Comparison of ENCODE assay signal across 22 cellular contexts in the genomic region with DNA sequence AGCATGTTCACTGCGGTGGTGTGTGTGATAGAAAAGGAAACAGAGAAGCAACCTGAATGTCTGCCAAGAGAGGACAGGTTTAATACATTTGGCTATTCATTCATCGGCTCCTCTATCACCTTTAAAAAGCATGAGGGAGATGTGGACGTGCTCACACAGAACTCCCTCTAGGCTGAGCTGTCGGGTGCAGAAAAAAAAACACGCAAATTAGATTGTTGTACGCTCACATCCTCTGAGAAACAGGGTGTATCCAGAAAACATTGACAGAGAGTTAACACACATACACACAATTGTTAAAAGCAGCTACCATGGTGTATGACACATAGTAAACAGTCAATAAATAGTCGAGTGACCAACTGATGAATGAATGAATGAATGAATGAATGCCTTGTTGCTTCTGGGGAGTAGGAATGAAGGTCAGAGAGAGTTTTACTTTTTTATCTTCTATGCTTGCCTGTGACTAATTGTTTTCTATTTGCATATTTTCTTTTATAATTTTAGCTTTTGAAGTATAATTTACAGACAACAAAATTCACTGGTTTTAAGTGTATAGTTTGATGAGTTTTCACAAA. TPM values are rescaled to one million over a fixed set of nuclear protein-coding genes. Genes with fewer than 3 reads are reported as not detected.
DNase-seq lines count a peak whose midpoint lies in the region; ATAC-seq, FAIRE-seq and TF ChIP-seq lines count a peak whose summit lies in the region.
"Had no signal": no experiment of that assay in that cellular context is flagged by ENCODE, and none has a peak within 500 bp of the region (broad histone marks: within the 10 kb centered on the region; RNA-seq: fewer than 3 reads in every experiment).

No MANE protein-coding gene starts in this region.

- H4K20me1 ChIP-seq in SK-N-SH (ENCODE audit: insufficient read depth), result no peaks in the 10 kb centered on the region

- H3K36me3 Mint-ChIP-seq in nephron (ENCODE audit: low read depth), result no peaks in the 10 kb centered on the region

- H3K9me3 Mint-ChIP-seq in nephron, result no peaks in the 10 kb centered on the region

- H3K27ac ChIP-seq in SK-N-SH (ENCODE audit: low read depth in 2 of 2, low read length in 1 of 2), result no peak overlapping the region
- H3K27ac ChIP-seq: HL-60 had no signal

- no peaks in the 10 kb centered on the region for H3K27me3 ChIP-seq in SK-N-SH (ENCODE audit: insufficient read depth)

- POLR2A ChIA-PET in SK-N-SH (lab: Yijun Ruan, JAX), result no interaction called here

- WGBS in SK-N-SH (ENCODE audit: low lambda C conversion rate), result 58% methylated on average over 7 of the region's 7 CpGs

- TF ChIP-seq CTCF in SK-N-SH (IDR thresholded peaks at IDR 0.05) (no peak), nephron (IDR thresholded peaks at IDR 0.05; ENCODE audit: unreplicated experiment in 3 of 3) (no peak)

- no peak overlapping the region for H3K4me3 ChIP-seq in SK-N-SH (ENCODE audit: low read depth in 2 of 2, low read length in 1 of 2)

- no peaks in the 10 kb centered on the region for H3K9me2 ChIP-seq in SK-N-SH

- H3K4me1 Mint-ChIP-seq in nephron, result peaks cover 25% of the 10 kb centered on the region

- H3K4me1 ChIP-seq in SK-N-SH (ENCODE audit: control insufficient read depth in 1 of 2, insufficient read depth in 2 of 2, low read depth in 1 of 2, low read length in 1 of 2), result peaks cover 0 to 13% of the 10 kb centered on the region in 2 experiments; a peak in 1 of 4 replicates

- H3K4me3 Mint-ChIP-seq in nephron, result no peak overlapping the region

- no peaks in the 10 kb centered on the region for H3K79me2 ChIP-seq in SK-N-SH (ENCODE audit: insufficient read depth)

- no peak overlapping the region for H3K4me2 ChIP-seq in SK-N-SH

- H2AFZ ChIP-seq in SK-N-SH (ENCODE audit: low read depth), result no peak overlapping the region

- H3F3A ChIP-seq in SK-N-SH (replicated peaks; ENCODE audit: insufficient read depth), result no peaks in the 10 kb centered on the region

- H3K9ac ChIP-seq in SK-N-SH, result no peak overlapping the region

- FAIRE-seq in endometrium (lab: Jason Lieb, UNC), result peak; percentile 91
- FAIRE-seq: D721Med, G401.6, H1 had no signal

- peak; percentile 14 for TF ChIP-seq RAD21 in SK-N-SH (IDR thresholded peaks at IDR 0.05; ENCODE audit: low read length)

- H3K36me3 ChIP-seq in SK-N-SH (replicated peaks in 1 of 2; ENCODE audit: control insufficient read depth in 1 of 2, insufficient read depth in 2 of 2, low read length in 1 of 2), result no peaks in the 10 kb centered on the region

- H3K27ac Mint-ChIP-seq in nephron, result peak overlapping the region in 2 of 3 experiments; percentile 9 to 11

- peaks cover 37% of the 10 kb centered on the region for H3K27me3 Mint-ChIP-seq in nephron (ENCODE audit: low read depth)

- TF ChIP-seq EP300 in SK-N-SH (IDR thresholded peaks at IDR 0.05; ENCODE audit: borderline replicate concordance in 1 of 2, low read depth in 1 of 2, low read length in 1 of 2), result no peak

- DNase-seq in SK-N-SH (no peak), RPMI8226 (peak; percentile 24), kidney tubule cell (ENCODE audit: low spot score) (no peak)
- DNase-seq: HCEC 1CT, Karpas-422, NCI-H1092 treated with DMSO at 0.1 percent for 48 hours, NCI-H1436, NCI-H187, NCI-H446, NCI-H524 treated with DMSO at 0.1 percent for 48 hours, NCI-H774, SHP77 treated with DMSO at 0.1 percent for 48 hours had no signal

- no peaks in the 10 kb centered on the region for H3K9me3 ChIP-seq in SK-N-SH

- CTCF ChIA-PET in SK-N-SH (lab: Yijun Ruan, JAX), result interaction anchor here (1.1 to 2.2 kb wide), 4 partner anchors 13 to 145 kb away, joined by 3 to 8 read pairs (median 4); partner anchors contain the start of gene FAM222A

- ATAC-seq in SK-N-SH treated with all-trans-retinoic acid at 6 μM for 48 hours, result no peak
- no peak for ATAC-seq in HG03280 (IDR thresholded peaks at IDR 0.05; ENCODE audit: unreplicated experiment)
- no peak for ATAC-seq in GM21825 (IDR thresholded peaks at IDR 0.05; ENCODE audit: unreplicated experiment)
- ATAC-seq: Panc1 had no signal

TF ChIP-seq in SK-N-SH, 30 proteins besides CTCF, POLR2A, EP300 and RAD21:
- TF ChIP-seq MEF2A (IDR thresholded peaks at IDR 0.05; ENCODE audit: borderline replicate concordance, low read depth) (no peak), NRF1 (IDR thresholded peaks at IDR 0.05; ENCODE audit: low read depth, low read length) (no peak), TCF12 (IDR thresholded peaks at IDR 0.05) (no peak)

TF ChIP-seq in SK-N-SH treated with all-trans-retinoic acid at 6 μM for 48 hours, 23 proteins besides CTCF, POLR2A, EP300 and RAD21 (continues in another document):
- TF ChIP-seq PPARA (CRISPR knock-in tag; IDR thresholded peaks at IDR 0.05; ENCODE audit: borderline replicate concordance), result no peak
- no peak for TF ChIP-seq RARB (CRISPR knock-in tag; IDR thresholded peaks at IDR 0.05)
- no peak for TF ChIP-seq ISL1 (CRISPR knock-in tag; IDR thresholded peaks at IDR 0.05)
- no peak for TF ChIP-seq OSR1 (CRISPR knock-in tag; IDR thresholded peaks at IDR 0.05)
- TF ChIP-seq, protein P1, sequence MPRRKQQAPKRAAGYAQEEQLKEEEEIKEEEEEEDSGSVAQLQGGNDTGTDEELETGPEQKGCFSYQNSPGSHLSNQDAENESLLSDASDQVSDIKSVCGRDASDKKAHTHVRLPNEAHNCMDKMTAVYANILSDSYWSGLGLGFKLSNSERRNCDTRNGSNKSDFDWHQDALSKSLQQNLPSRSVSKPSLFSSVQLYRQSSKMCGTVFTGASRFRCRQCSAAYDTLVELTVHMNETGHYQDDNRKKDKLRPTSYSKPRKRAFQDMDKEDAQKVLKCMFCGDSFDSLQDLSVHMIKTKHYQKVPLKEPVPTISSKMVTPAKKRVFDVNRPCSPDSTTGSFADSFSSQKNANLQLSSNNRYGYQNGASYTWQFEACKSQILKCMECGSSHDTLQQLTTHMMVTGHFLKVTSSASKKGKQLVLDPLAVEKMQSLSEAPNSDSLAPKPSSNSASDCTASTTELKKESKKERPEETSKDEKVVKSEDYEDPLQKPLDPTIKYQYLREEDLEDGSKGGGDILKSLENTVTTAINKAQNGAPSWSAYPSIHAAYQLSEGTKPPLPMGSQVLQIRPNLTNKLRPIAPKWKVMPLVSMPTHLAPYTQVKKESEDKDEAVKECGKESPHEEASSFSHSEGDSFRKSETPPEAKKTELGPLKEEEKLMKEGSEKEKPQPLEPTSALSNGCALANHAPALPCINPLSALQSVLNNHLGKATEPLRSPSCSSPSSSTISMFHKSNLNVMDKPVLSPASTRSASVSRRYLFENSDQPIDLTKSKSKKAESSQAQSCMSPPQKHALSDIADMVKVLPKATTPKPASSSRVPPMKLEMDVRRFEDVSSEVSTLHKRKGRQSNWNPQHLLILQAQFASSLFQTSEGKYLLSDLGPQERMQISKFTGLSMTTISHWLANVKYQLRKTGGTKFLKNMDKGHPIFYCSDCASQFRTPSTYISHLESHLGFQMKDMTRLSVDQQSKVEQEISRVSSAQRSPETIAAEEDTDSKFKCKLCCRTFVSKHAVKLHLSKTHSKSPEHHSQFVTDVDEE (CRISPR knock-in tag; IDR thresholded peaks at IDR 0.05), result no peak
- no peak for TF ChIP-seq CREB5 (CRISPR knock-in tag; IDR thresholded peaks at IDR 0.05; ENCODE audit: low read depth)
- no peak for TF ChIP-seq ARNTL (CRISPR knock-in tag; IDR thresholded peaks at IDR 0.05; ENCODE audit: borderline replicate concordance, low read depth)
- TF ChIP-seq ZNF8 (CRISPR knock-in tag; IDR thresholded peaks at IDR 0.05), result no peak
- TF ChIP-seq, protein P2, sequence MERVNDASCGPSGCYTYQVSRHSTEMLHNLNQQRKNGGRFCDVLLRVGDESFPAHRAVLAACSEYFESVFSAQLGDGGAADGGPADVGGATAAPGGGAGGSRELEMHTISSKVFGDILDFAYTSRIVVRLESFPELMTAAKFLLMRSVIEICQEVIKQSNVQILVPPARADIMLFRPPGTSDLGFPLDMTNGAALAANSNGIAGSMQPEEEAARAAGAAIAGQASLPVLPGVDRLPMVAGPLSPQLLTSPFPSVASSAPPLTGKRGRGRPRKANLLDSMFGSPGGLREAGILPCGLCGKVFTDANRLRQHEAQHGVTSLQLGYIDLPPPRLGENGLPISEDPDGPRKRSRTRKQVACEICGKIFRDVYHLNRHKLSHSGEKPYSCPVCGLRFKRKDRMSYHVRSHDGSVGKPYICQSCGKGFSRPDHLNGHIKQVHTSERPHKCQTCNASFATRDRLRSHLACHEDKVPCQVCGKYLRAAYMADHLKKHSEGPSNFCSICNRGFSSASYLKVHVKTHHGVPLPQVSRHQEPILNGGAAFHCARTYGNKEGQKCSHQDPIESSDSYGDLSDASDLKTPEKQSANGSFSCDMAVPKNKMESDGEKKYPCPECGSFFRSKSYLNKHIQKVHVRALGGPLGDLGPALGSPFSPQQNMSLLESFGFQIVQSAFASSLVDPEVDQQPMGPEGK (CRISPR knock-in tag; IDR thresholded peaks at IDR 0.05; ENCODE audit: borderline replicate concordance), result no peak
- no peak for TF ChIP-seq CSDC2 (CRISPR knock-in tag; IDR thresholded peaks at IDR 0.05)
- TF ChIP-seq, protein P3, sequence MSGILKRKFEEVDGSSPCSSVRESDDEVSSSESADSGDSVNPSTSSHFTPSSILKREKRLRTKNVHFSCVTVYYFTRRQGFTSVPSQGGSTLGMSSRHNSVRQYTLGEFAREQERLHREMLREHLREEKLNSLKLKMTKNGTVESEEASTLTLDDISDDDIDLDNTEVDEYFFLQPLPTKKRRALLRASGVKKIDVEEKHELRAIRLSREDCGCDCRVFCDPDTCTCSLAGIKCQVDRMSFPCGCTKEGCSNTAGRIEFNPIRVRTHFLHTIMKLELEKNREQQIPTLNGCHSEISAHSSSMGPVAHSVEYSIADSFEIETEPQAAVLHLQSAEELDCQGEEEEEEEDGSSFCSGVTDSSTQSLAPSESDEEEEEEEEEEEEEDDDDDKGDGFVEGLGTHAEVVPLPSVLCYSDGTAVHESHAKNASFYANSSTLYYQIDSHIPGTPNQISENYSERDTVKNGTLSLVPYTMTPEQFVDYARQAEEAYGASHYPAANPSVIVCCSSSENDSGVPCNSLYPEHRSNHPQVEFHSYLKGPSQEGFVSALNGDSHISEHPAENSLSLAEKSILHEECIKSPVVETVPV (CRISPR knock-in tag; IDR thresholded peaks at IDR 0.05), result no peak
- TF ChIP-seq ZC3H10 (CRISPR knock-in tag; IDR thresholded peaks at IDR 0.05), result no peak
- TF ChIP-seq ZNF565 (CRISPR knock-in tag; conservative IDR thresholded peaks at IDR 0.05; ENCODE audit: low read depth), result no peak

RNA-seq across cellular contexts. Expression of gene FAM222A, which starts 19.9 kb away (rescaled TPM):
- polyA plus RNA-seq in SK-N-SH (2012; rRNA removed), result 1.6 and 4.2 TPM in 2 replicates
- 1.7 and 4.1 TPM in 2 replicates for polyA plus RNA-seq in SK-N-SH (2012; cell fraction: cytosol; rRNA removed)
- 1.6 and 3.1 TPM in 2 replicates for polyA plus RNA-seq in SK-N-SH (2012; cell fraction: nucleus; rRNA removed)
